ENCODE assay signal across 1 cellular context in genomic region chr3:142576792-142577191, GRCh38.
TF ChIP-seq lines count a peak whose summit lies in the region.

No MANE protein-coding gene starts in this region.

TF ChIP-seq in endothelial cell of umbilical vein, 7 proteins besides CTCF, POLR2A, EP300 and RAD21:
- TF ChIP-seq POLR2AphosphoS5 (IDR thresholded peaks at IDR 0.05; ENCODE audit: insufficient read depth, low read depth, low read length) (no peak), FOS (IDR thresholded peaks at IDR 0.05; ENCODE audit: borderline replicate concordance, insufficient read depth, low read length) (no peak), MYC (IDR thresholded peaks at IDR 0.05; ENCODE audit: low read depth, low read length) (no peak), GATA2 (IDR thresholded peaks at IDR 0.05; ENCODE audit: insufficient read depth, insufficient read length, low read depth, low read length) (no peak), EZH2 (IDR thresholded peaks at IDR 0.05; ENCODE audit: borderline replicate concordance, low read depth, low read length, severe bottlenecking) (no peak), JUN (IDR thresholded peaks at IDR 0.05; ENCODE audit: borderline replicate concordance, insufficient read depth, insufficient read length, low read depth) (no peak)
- TF ChIP-seq, protein P1, sequence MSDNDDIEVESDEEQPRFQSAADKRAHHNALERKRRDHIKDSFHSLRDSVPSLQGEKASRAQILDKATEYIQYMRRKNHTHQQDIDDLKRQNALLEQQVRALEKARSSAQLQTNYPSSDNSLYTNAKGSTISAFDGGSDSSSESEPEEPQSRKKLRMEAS (IDR thresholded peaks at IDR 0.05; ENCODE audit: insufficient read depth, insufficient read length): no peak
